16 cellular contexts compared by ENCODE assay signal in the genomic region with DNA sequence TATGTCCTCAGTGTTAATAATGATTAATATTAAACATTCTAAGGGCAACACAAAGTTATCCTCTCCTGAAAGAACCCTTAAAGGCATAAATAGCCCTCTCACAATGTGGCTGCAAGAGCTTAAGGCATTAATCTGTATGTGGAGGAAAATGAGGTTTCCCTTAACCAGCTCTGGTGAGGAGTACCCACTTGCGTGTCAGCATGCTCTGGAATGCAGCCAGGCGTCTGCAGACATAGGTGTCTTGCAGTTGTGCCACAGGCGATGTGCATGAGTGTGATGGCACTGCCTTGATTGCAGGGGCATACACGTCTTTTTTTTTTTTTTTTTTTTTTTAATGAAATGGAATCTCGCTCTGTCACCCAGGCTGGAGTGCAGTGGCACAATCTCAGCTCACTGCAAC.
DNase-seq lines count a peak whose midpoint lies in the region; FAIRE-seq and TF ChIP-seq lines count a peak whose summit lies in the region.
"Had no signal": no experiment of that assay in that cellular context is flagged by ENCODE, and none has a peak within 500 bp of the region (broad histone marks: within the 10 kb centered on the region; RNA-seq: fewer than 3 reads in every experiment).

No MANE protein-coding gene starts in this region.

- H3K36me3 ChIP-seq in BLaER1 treated with 17β-estradiol and CSF1 and Interleukin-3, amounts not matched to agents 10 nM and 100 nM: no peaks in the 10 kb centered on the region
- H3K36me3 ChIP-seq in kidney (ENCODE audit: control insufficient read depth in 1 of 2, insufficient read depth in 2 of 2, low read length in 2 of 2) (peaks cover 17 to 54% of the 10 kb centered on the region in 2 donors), smooth muscle cell (ENCODE audit: low read depth) (peaks cover 8% of the 10 kb centered on the region)

- H3K9ac ChIP-seq in BLaER1 treated with 17β-estradiol and CSF1 and Interleukin-3, amounts not matched to agents 10 nM and 100 nM: no peak overlapping the region
- H3K9ac ChIP-seq in kidney (ENCODE audit: low read length in 2 of 2) (no peak overlapping the region), smooth muscle cell (ENCODE audit: low read depth) (no peak overlapping the region)

- H3K27ac ChIP-seq in BLaER1 treated with 17β-estradiol and CSF1 and Interleukin-3, amounts not matched to agents 10 nM and 100 nM: no peak overlapping the region
- H3K27ac ChIP-seq in kidney (ENCODE audit: low read depth in 2 of 2, low read length in 2 of 2) (no peak overlapping the region), smooth muscle cell (ENCODE audit: low read depth) (peak overlapping the region; percentile 0)

- no peak for FAIRE-seq in kidney (lab: Jason Lieb, UNC)
- FAIRE-seq: D721Med, GM18507 had no signal

- 89% methylated on average over 5 of the region's 5 CpGs for WGBS in smooth muscle cell (ENCODE audit: low lambda C conversion rate)

- H3K9me3 ChIP-seq in BLaER1 treated with 17β-estradiol and CSF1 and Interleukin-3, amounts not matched to agents 10 nM and 100 nM (replicated peaks in 1 of 11): peaks cover 0 to 13% (median 0%) of the 10 kb centered on the region in 11 experiments; a peak in 3 of 22 replicates
- H3K9me3 ChIP-seq in kidney (ENCODE audit: control insufficient read depth in 1 of 2, low read length in 2 of 2) (no peaks in the 10 kb centered on the region), smooth muscle cell (replicated peaks; ENCODE audit: low read depth) (no peaks in the 10 kb centered on the region)

- H4K20me1 ChIP-seq in BLaER1 treated with 17β-estradiol and CSF1 and Interleukin-3, amounts not matched to agents 10 nM and 100 nM: peaks cover 0 to 4% (median 0%) of the 10 kb centered on the region in 11 experiments; a peak in 1 of 22 replicates
- H4K20me1 ChIP-seq in smooth muscle cell (ENCODE audit: low read depth): peaks cover 94% of the 10 kb centered on the region

- peak overlapping the region in 8 of 11 experiments; percentile 31 to 98 (median 78); a peak in 14 of 22 replicates for H3K4me2 ChIP-seq in BLaER1 treated with 17β-estradiol and CSF1 and Interleukin-3, amounts not matched to agents 10 nM and 100 nM
- H3K4me2 ChIP-seq in smooth muscle cell: no peak overlapping the region
- H3K4me2 ChIP-seq: GM23338 had no signal

- intact Hi-C loops in kidney (cut with DNase I): no loop called here

- peaks cover 77% of the 10 kb centered on the region for H3F3A ChIP-seq in smooth muscle cell (ENCODE audit: low read depth)

- H3K79me2 ChIP-seq in smooth muscle cell (ENCODE audit: low read depth): no peaks in the 10 kb centered on the region

- H3K27me3 ChIP-seq in BLaER1 treated with 17β-estradiol and CSF1 and Interleukin-3, amounts not matched to agents 10 nM and 100 nM: no peaks in the 10 kb centered on the region
- no peaks in the 10 kb centered on the region for H3K27me3 ChIP-seq in smooth muscle cell (ENCODE audit: low read depth)

- H3K4me1 ChIP-seq in BLaER1 treated with 17β-estradiol and CSF1 and Interleukin-3, amounts not matched to agents 10 nM and 100 nM: peaks cover 58 to 90% (median 72%) of the 10 kb centered on the region in 10 experiments
- peaks cover 8% of the 10 kb centered on the region in 2 donors for H3K4me1 ChIP-seq in kidney (ENCODE audit: control insufficient read depth in 1 of 2, insufficient read depth in 1 of 2, low read depth in 1 of 2, low read length in 2 of 2)
- no peaks in the 10 kb centered on the region for H3K4me1 ChIP-seq in smooth muscle cell (ENCODE audit: low read depth)

- H3K4me3 ChIP-seq in BLaER1 treated with 17β-estradiol and CSF1 and Interleukin-3, amounts not matched to agents 10 nM and 100 nM: no peak overlapping the region
- H3K4me3 ChIP-seq in kidney (ENCODE audit: low read length in 2 of 2) (no peak overlapping the region), smooth muscle cell (no peak overlapping the region)
- H3K4me3 ChIP-seq: GM23338 had no signal

- DNase-seq in kidney (peak; percentile 68), smooth muscle cell (lab: John Stamatoyannopoulos, UW; ENCODE audit: unreplicated experiment) (no peak), ureter (ENCODE audit: low spot score) (no peak), dedifferentiated amniotic fluid mesenchymal stem cell (ENCODE audit: extremely low spot score) (no peak)
- no peak for DNase-seq in activated effector memory CD4-positive, alpha-beta T cell treated with Interleukin-2 at 50 U/mL for 16 hours
- DNase-seq: CD4-positive, alpha-beta T cell; CD8-positive, alpha-beta memory T cell; DMS 273 treated with DMSO at 0.1 percent for 48 hours; DMS79; EL; GF-D8; H9 had no signal

- H2AFZ ChIP-seq in smooth muscle cell (ENCODE audit: low read depth): no peak overlapping the region
- H2AFZ ChIP-seq: GM23338 had no signal

- TF ChIP-seq CTCF in kidney (IDR thresholded peaks at IDR 0.05; ENCODE audit: borderline replicate concordance, extremely low read depth, insufficient read depth) (no peak), smooth muscle cell (IDR thresholded peaks at IDR 0.05; ENCODE audit: borderline replicate concordance, insufficient read depth, poor library complexity, severe bottlenecking) (no peak)
